In the genomic region with DNA sequence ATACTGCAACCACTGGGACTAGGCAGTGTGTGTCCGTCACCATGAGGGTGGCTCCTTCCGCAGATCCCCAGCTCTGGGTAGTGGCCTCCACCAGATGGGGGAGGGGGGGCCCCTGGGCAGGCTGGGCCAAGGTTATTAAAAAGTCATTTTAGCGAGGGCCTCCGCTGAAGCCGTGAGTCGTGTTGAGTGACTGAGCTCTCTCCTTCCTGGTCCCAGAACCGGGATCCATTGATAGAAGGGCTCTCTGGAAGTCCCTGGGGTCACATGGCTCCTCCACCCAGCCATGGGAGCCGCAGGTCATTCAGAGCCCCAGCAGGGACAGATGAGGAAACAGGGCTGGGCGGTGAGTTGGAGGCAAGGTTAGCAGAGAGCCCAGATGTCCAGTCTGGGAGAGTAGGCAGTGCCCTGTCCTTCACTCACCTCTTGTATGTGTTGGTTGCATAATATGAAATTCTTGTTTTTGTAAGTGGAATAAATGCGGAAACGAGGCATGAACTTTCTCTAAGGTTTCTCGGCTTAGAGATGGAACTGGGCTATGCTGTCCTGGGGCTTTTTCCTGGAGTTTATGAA, we compare ENCODE assay signal across 21 cellular contexts. TPM values are rescaled to one million over a fixed set of nuclear protein-coding genes. Genes with fewer than 3 reads are reported as not detected.
"Had no signal": no experiment of that assay in that cellular context is flagged by ENCODE, and none has a peak within 500 bp of the region (broad histone marks: within the 10 kb centered on the region; RNA-seq: fewer than 3 reads in every experiment).

No MANE protein-coding gene starts in this region.

- H3K9me3 Mint-ChIP-seq: activated naive CD4-positive, alpha-beta T cell treated with anti-CD3 and anti-CD28 coated beads, Interleukin-2, amount 50 U/mL, for 24 hours; central memory CD8-positive, alpha-beta T cell; naive thymus-derived CD4-positive, alpha-beta T cell; T-cell; T-helper 2 cell treated with Interferon-gamma antibody and Interleukin-4, amounts not matched to agents 5 μg/mL and 100 μg/mL, for 36 hours; type B pancreatic cell had no signal

- H3K27ac Mint-ChIP-seq: activated CD8-positive, alpha-beta T cell treated with anti-CD3 and anti-CD28 coated beads, Interleukin-2, amount 10 ng/mL, durations not matched to agents 7 days and 5 days; activated naive CD4-positive, alpha-beta T cell treated with anti-CD3 and anti-CD28 coated beads, Interleukin-2, amount 50 U/mL, for 24 hours; naive thymus-derived CD4-positive, alpha-beta T cell; T-cell; T-helper 2 cell treated with Interferon-gamma antibody and Interleukin-4, amounts not matched to agents 5 μg/mL and 100 μg/mL, for 36 hours; type B pancreatic cell had no signal

- ATAC-seq: activated CD8-positive, alpha-beta T cell treated with anti-CD3 and anti-CD28 coated beads, Interleukin-2, amount 10 ng/mL, durations not matched to agents 7 days and 5 days; gastrocnemius medialis; naive thymus-derived CD4-positive, alpha-beta T cell; T-cell had no signal

- H3K9me3 ChIP-seq: esophagus muscularis mucosa, gastrocnemius medialis, thoracic aorta had no signal

- H3K4me3 ChIP-seq: esophagus muscularis mucosa, gastrocnemius medialis, thoracic aorta had no signal

- H3K27me3 ChIP-seq: gastrocnemius medialis had no signal

- H3K27me3 Mint-ChIP-seq: activated naive CD4-positive, alpha-beta T cell treated with anti-CD3 and anti-CD28 coated beads, Interleukin-2, amount 50 U/mL, for 24 hours; central memory CD8-positive, alpha-beta T cell; naive thymus-derived CD4-positive, alpha-beta T cell; T-cell; type B pancreatic cell had no signal

- H3K4me1 Mint-ChIP-seq: activated naive CD4-positive, alpha-beta T cell treated with anti-CD3 and anti-CD28 coated beads, Interleukin-2, amount 50 U/mL, for 24 hours had no signal

- H3K27ac ChIP-seq: esophagus muscularis mucosa, gastrocnemius medialis, thoracic aorta had no signal

- H3K4me1 ChIP-seq: gastrocnemius medialis had no signal

- DNase-seq: activated CD4-positive, alpha-beta T cell treated with anti-CD3 and anti-CD28 coated beads for 1 hour; activated CD4-positive, alpha-beta T cell treated with anti-CD3 and anti-CD28 coated beads, Interleukin-2, amount 50 U/mL, for 1 hour; activated CD8-positive, alpha-beta T cell treated with anti-CD3 and anti-CD28 coated beads, Interleukin-2, amount 10 ng/mL, durations not matched to agents 7 days and 5 days; activated gamma-delta T cell treated with Interleukin-2 at 50 U/mL for 16 hours; activated T-cell treated with anti-CD3 and anti-CD28 coated beads, Interleukin-2, amount 50 U/mL, for 1 hour; effector memory CD4-positive, alpha-beta T cell; gastrocnemius medialis; hippocampal formation; kidney glomerular epithelial cell; naive thymus-derived CD4-positive, alpha-beta T cell; stimulated activated CD4-positive, alpha-beta T cell treated with anti-CD3 and anti-CD28 coated beads, Interleukin-4, amount 100 ng/mL, for 1 hour; stimulated activated naive CD4-positive, alpha-beta T cell; T-cell had no signal

- H3K4me3 Mint-ChIP-seq: activated CD8-positive, alpha-beta T cell treated with anti-CD3 and anti-CD28 coated beads, Interleukin-2, amount 10 ng/mL, durations not matched to agents 7 days and 5 days; activated naive CD4-positive, alpha-beta T cell treated with anti-CD3 and anti-CD28 coated beads, Interleukin-2, amount 50 U/mL, for 24 hours; central memory CD8-positive, alpha-beta T cell; naive thymus-derived CD4-positive, alpha-beta T cell; T-cell; T-helper 2 cell treated with Interferon-gamma antibody and Interleukin-4, amounts not matched to agents 5 μg/mL and 100 μg/mL, for 36 hours; type B pancreatic cell had no signal

RNA-seq across cellular contexts. Expression of a gene that starts 30.9 kb away (rescaled TPM):
- total RNA-seq: dermis microvascular lymphatic vessel endothelial cell, renal cortical epithelial cell had no signal
- polyA plus RNA-seq: naive thymus-derived CD4-positive, alpha-beta T cell had no signal
